Comparison of ENCODE assay signal across 1 cellular context in genomic region chr1:232528472-232529089, GRCh38.
TF ChIP-seq lines count a peak whose summit lies in the region.

No MANE protein-coding gene starts in this region.

TF ChIP-seq in K562, 482 proteins besides CTCF, POLR2A, EP300 and RAD21:
- TF ChIP-seq ZNF280B (CRISPR knock-in tag; IDR thresholded peaks at IDR 0.05) (no peak), PKNOX1 (IDR thresholded peaks at IDR 0.05) (no peak), ZBTB12 (CRISPR knock-in tag; IDR thresholded peaks at IDR 0.05) (no peak), FOXK2 (conservative IDR thresholded peaks at IDR 0.05 in 1 of 2, IDR thresholded peaks at IDR 0.05 in 1 of 2; ENCODE audit: low read depth in 2 of 2) (no peak), ZNF174 (CRISPR knock-in tag; IDR thresholded peaks at IDR 0.05) (no peak), ADNP (tag; IDR thresholded peaks at IDR 0.05) (no peak), SREBF1 (IDR thresholded peaks at IDR 0.05; ENCODE audit: borderline replicate concordance, low read depth, low read length) (no peak), CBX5 (IDR thresholded peaks at IDR 0.05; ENCODE audit: borderline replicate concordance, low read depth) (no peak), TBL1XR1 (IDR thresholded peaks at IDR 0.05; ENCODE audit: low read length in 2 of 2) (no peak), SIN3A (IDR thresholded peaks at IDR 0.05; ENCODE audit: borderline replicate concordance in 2 of 2, control insufficient read depth in 1 of 2, low read depth in 2 of 2, low read length in 2 of 2) (no peak), ZNF280A (IDR thresholded peaks at IDR 0.05; ENCODE audit: low read depth, partially characterized antibody) (no peak), POLR2G (IDR thresholded peaks at IDR 0.05; ENCODE audit: low read depth, low read length) (no peak), NFATC3 (IDR thresholded peaks at IDR 0.05) (no peak), MCM7 (IDR thresholded peaks at IDR 0.05) (no peak), CBX8 (IDR thresholded peaks at IDR 0.05; ENCODE audit: borderline replicate concordance, extremely low read depth, low read depth, low read length, poor library complexity, severe bottlenecking) (no peak), U2AF1 (optimal IDR thresholded peaks at IDR 0.05; ENCODE audit: low read depth, low read length) (no peak), HSF4 (CRISPR knock-in tag; IDR thresholded peaks at IDR 0.05; ENCODE audit: borderline replicate concordance) (no peak), MYNN (IDR thresholded peaks at IDR 0.05) (no peak), MYNN (CRISPR knock-in tag; IDR thresholded peaks at IDR 0.05) (no peak), ZNF41 (CRISPR knock-in tag; conservative IDR thresholded peaks at IDR 0.05) (no peak)
- TF ChIP-seq, protein P1, sequence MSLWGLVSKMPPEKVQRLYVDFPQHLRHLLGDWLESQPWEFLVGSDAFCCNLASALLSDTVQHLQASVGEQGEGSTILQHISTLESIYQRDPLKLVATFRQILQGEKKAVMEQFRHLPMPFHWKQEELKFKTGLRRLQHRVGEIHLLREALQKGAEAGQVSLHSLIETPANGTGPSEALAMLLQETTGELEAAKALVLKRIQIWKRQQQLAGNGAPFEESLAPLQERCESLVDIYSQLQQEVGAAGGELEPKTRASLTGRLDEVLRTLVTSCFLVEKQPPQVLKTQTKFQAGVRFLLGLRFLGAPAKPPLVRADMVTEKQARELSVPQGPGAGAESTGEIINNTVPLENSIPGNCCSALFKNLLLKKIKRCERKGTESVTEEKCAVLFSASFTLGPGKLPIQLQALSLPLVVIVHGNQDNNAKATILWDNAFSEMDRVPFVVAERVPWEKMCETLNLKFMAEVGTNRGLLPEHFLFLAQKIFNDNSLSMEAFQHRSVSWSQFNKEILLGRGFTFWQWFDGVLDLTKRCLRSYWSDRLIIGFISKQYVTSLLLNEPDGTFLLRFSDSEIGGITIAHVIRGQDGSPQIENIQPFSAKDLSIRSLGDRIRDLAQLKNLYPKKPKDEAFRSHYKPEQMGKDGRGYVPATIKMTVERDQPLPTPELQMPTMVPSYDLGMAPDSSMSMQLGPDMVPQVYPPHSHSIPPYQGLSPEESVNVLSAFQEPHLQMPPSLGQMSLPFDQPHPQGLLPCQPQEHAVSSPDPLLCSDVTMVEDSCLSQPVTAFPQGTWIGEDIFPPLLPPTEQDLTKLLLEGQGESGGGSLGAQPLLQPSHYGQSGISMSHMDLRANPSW (CRISPR knock-in tag; IDR thresholded peaks at IDR 0.05) = no peak
